In genomic region chr1:219432191-219432606, GRCh38 we compare ENCODE assay signal across 15 cellular contexts.
"Had no signal": no experiment of that assay in that cellular context is flagged by ENCODE, and none has a peak within 500 bp of the region (broad histone marks: within the 10 kb centered on the region; RNA-seq: fewer than 3 reads in every experiment).

No MANE protein-coding gene starts in this region.

- DNase-seq: activated CD4-positive, alpha-beta T cell treated with anti-CD3 and anti-CD28 coated beads for 1 hour; activated CD8-positive, alpha-beta memory T cell treated with anti-CD3 and anti-CD28 coated beads for 24 hours; activated naive CD4-positive, alpha-beta T cell treated with anti-CD3 and anti-CD28 coated beads for 36 hours; cerebellar nuclear complex; mammary epithelial cell; mucosa of descending colon; naive thymus-derived CD8-positive, alpha-beta T cell; occipital lobe; stimulated activated CD4-positive, alpha-beta T cell treated with anti-CD3 and anti-CD28 coated beads, Interleukin-2, amount 100 ng/mL, for 48 hours; stimulated activated naive CD8-positive, alpha-beta T cell treated with anti-CD3 and anti-CD28 coated beads, Interleukin-15, Interleukin-2, amounts not matched to agents 100 U/mL and 50 U/mL, for 24 hours; SW 1271; upper lobe of right lung had no signal

- ATAC-seq: mucosa of descending colon; naive thymus-derived CD8-positive, alpha-beta T cell; stimulated activated naive CD8-positive, alpha-beta T cell treated with anti-CD3 and anti-CD28 coated beads, Interleukin-15, Interleukin-2, amounts not matched to agents 100 U/mL and 50 U/mL, for 24 hours; upper lobe of right lung had no signal

- H3K36me3 ChIP-seq: suprapubic skin, upper lobe of right lung had no signal

- H3K9me3 ChIP-seq: mucosa of descending colon, suprapubic skin, upper lobe of right lung had no signal

- H3K4me1 Mint-ChIP-seq: naive thymus-derived CD8-positive, alpha-beta T cell had no signal

- H3K27me3 Mint-ChIP-seq: brain; naive thymus-derived CD8-positive, alpha-beta T cell had no signal

- H3K4me3 ChIP-seq: mucosa of descending colon, suprapubic skin, upper lobe of right lung had no signal

- H3K4me3 Mint-ChIP-seq: activated naive CD4-positive, alpha-beta T cell treated with anti-CD3 and anti-CD28 coated beads for 36 hours; brain; dendritic cell treated with granulocyte-macrophage colony-stimulating factor and Interleukin-4, amounts not matched to agents 40 ng/mL and 50 ng/mL, for 4 days; naive thymus-derived CD8-positive, alpha-beta T cell had no signal

- H3K27me3 ChIP-seq: suprapubic skin, upper lobe of right lung had no signal

- H3K4me1 ChIP-seq: upper lobe of right lung had no signal

- H3K9me3 Mint-ChIP-seq: activated naive CD4-positive, alpha-beta T cell treated with anti-CD3 and anti-CD28 coated beads for 36 hours; brain; naive thymus-derived CD8-positive, alpha-beta T cell had no signal

- H3K27ac ChIP-seq: suprapubic skin, upper lobe of right lung had no signal

- H3K36me3 Mint-ChIP-seq: brain; naive thymus-derived CD8-positive, alpha-beta T cell had no signal

- H3K27ac Mint-ChIP-seq: activated naive CD4-positive, alpha-beta T cell treated with anti-CD3 and anti-CD28 coated beads for 36 hours; brain; dendritic cell treated with granulocyte-macrophage colony-stimulating factor and Interleukin-4, amounts not matched to agents 40 ng/mL and 50 ng/mL, for 4 days; naive thymus-derived CD8-positive, alpha-beta T cell had no signal
